In genomic region chr4:169314906-169315305, GRCh38 we compare ENCODE assay signal across 1 cellular context.
A peak's percentile ranks its signal among the peaks of the same experiment; 100 is the strongest.
TF ChIP-seq lines count a peak whose summit lies in the region.

No MANE protein-coding gene starts in this region.

TF ChIP-seq in HepG2, 621 proteins besides CTCF, POLR2A, EP300 and RAD21 (continued from another document):
- TF ChIP-seq FOXA3 (CRISPR knock-in tag; IDR thresholded peaks at IDR 0.05) (peak; percentile 52), RARA (CRISPR knock-in tag; IDR thresholded peaks at IDR 0.05) (0 out of 2 replicates have a peak, but pooled peaks have one; percentile 32), ZBTB20 (CRISPR knock-in tag; IDR thresholded peaks at IDR 0.05; ENCODE audit: borderline replicate concordance, low read depth) (no peak; the same call in 1 of the 2 replicates), NAIF1 (CRISPR knock-in tag; IDR thresholded peaks at IDR 0.05; ENCODE audit: borderline replicate concordance) (0 out of 2 replicates have a peak, but pooled peaks have one; percentile 33), ZSCAN30 (CRISPR knock-in tag; IDR thresholded peaks at IDR 0.05) (no peak), ZNF792 (CRISPR knock-in tag; IDR thresholded peaks at IDR 0.05) (peak; percentile 69; the same call in 1 of the 2 replicates), ARID4A (CRISPR knock-in tag; IDR thresholded peaks at IDR 0.05; ENCODE audit: borderline replicate concordance) (peak; percentile 35; the same call in 1 of the 2 replicates), ZNF574 (CRISPR knock-in tag; IDR thresholded peaks at IDR 0.05) (peak; percentile 72), ZNF17 (CRISPR knock-in tag; IDR thresholded peaks at IDR 0.05) (peak; percentile 78; the same call in 1 of the 2 replicates), HDAC2 (CRISPR knock-in tag; IDR thresholded peaks at IDR 0.05) (peak; percentile 84), ZNF264 (CRISPR knock-in tag; IDR thresholded peaks at IDR 0.05) (peak; percentile 75; the same call in 1 of the 2 replicates), YEATS4 (CRISPR knock-in tag; IDR thresholded peaks at IDR 0.05; ENCODE audit: borderline replicate concordance) (peak; percentile 56; the same call in 1 of the 2 replicates), TBX2 (CRISPR knock-in tag; IDR thresholded peaks at IDR 0.05; ENCODE audit: borderline replicate concordance) (peak; percentile 64; the same call in 1 of the 2 replicates), SALL1 (CRISPR knock-in tag; IDR thresholded peaks at IDR 0.05) (peak; percentile 98), ZBTB43 (CRISPR knock-in tag; conservative IDR thresholded peaks at IDR 0.05) (0 out of 2 replicates have a peak, but pooled peaks have one; percentile 50), TEAD3 (CRISPR knock-in tag; optimal IDR thresholded peaks at IDR 0.05; ENCODE audit: borderline replicate concordance) (peak; percentile 87), BHLHE40 (IDR thresholded peaks at IDR 0.05; ENCODE audit: low read length) (peak; percentile 64), ZNF710 (CRISPR knock-in tag; IDR thresholded peaks at IDR 0.05; ENCODE audit: borderline replicate concordance) (peak; percentile 60; the same call in 1 of the 2 replicates), NONO (IDR thresholded peaks at IDR 0.05) (no peak), NONO (CRISPR knock-in tag; conservative IDR thresholded peaks at IDR 0.05) (peak; percentile 59), TAF1 (CRISPR knock-in tag; IDR thresholded peaks at IDR 0.05) (no peak), ZNF644 (CRISPR knock-in tag; IDR thresholded peaks at IDR 0.05; ENCODE audit: low read depth) (peak; percentile 85; the same call in 1 of the 2 replicates)
